ENCODE assay signal across 28 cellular contexts in the genomic region with DNA sequence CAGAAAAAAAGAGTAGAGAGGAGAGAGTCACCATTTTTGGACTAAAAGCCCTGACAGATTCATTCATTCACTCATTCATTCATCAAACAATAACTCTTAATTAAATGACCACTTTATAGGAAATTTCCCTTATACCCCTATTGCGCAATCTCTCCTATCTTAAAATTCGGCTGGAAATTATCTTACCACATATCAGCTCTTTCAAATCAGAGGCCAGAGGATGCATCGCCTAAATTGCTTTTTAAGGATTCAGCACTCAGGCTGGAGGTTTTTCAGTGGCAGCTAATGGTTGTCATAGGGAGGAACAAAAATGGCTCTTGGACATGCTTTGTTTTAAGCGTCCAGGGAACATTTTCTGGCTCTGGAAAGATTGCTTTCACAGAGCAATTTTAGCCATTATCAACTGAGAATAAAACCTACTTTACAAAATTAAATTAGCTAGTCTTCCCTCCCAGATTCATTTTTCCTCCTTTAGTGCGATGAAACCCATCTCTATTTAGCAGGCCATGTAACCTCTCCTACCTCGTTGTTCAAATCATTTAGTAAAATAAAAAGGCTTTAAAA.
"Had no signal": no experiment of that assay in that cellular context is flagged by ENCODE, and none has a peak within 500 bp of the region (broad histone marks: within the 10 kb centered on the region; RNA-seq: fewer than 3 reads in every experiment).

No MANE protein-coding gene starts in this region.

- DNase-seq: activated CD4-positive, alpha-beta T cell treated with anti-CD3 and anti-CD28 coated beads for 48 hours; activated CD4-positive, alpha-beta T cell treated with anti-CD3 and anti-CD28 coated beads, Interleukin-2, amount 50 U/mL, for 48 hours; activated CD4-positive, CD25-positive, alpha-beta regulatory T cell treated with anti-CD3 and anti-CD28 coated beads, Interleukin-2, amount 50 U/mL, for 72 hours; activated CD8-positive, alpha-beta memory T cell treated with anti-CD3 and anti-CD28 coated beads, Interleukin-2, amount 10 ng/mL, durations not matched to agents 7 days and 5 days; activated effector memory CD4-positive, alpha-beta T cell treated with Interleukin-2 at 50 U/mL for 16 hours; activated naive CD4-positive, alpha-beta T cell treated with Interleukin-2 at 50 U/mL for 16 hours; activated naive CD8-positive, alpha-beta T cell treated with anti-CD3 and anti-CD28 coated beads, Interleukin-2, amount 50 U/mL, for 24 hours; activated T-cell treated with anti-CD3 and anti-CD28 coated beads, Interleukin-2, amount 50 U/mL, for 24 hours; amniotic stem cell; MG63; MV-4-11; NCI-H1092 treated with DMSO at 0.1 percent for 48 hours; NCI-H1417 treated with DMSO at 0.1 percent for 48 hours; NCI-H187; NCI-H2081 treated with DMSO at 0.1 percent for 48 hours; NCI-H2171 treated with DMSO at 0.1 percent for 48 hours; NCI-H226; NCI-H526 treated with DMSO at 0.1 percent for 48 hours; Peyer's patch; Right ventricle myocardium superior; SJCRH30; T-helper 17 cell; T-helper 9 cell had no signal

- ATAC-seq: activated CD8-positive, alpha-beta memory T cell treated with anti-CD3 and anti-CD28 coated beads, Interleukin-2, amount 10 ng/mL, durations not matched to agents 7 days and 5 days; activated naive CD4-positive, alpha-beta T cell treated with anti-CD3 and anti-CD28 coated beads, Interleukin-2, amount 50 U/mL, for 72 hours; activated naive CD8-positive, alpha-beta T cell treated with anti-CD3 and anti-CD28 coated beads, Interleukin-2, amount 50 U/mL, for 24 hours; T-helper 17 cell; WTC11 had no signal

- H3K9me3 Mint-ChIP-seq: activated naive CD4-positive, alpha-beta T cell treated with anti-CD3 and anti-CD28 coated beads, Interleukin-2, amount 50 U/mL, for 72 hours; activated naive CD8-positive, alpha-beta T cell treated with anti-CD3 and anti-CD28 coated beads, Interleukin-2, amount 50 U/mL, for 24 hours; activated T-cell treated with anti-CD3 and anti-CD28 coated beads, Interleukin-2, amount 50 U/mL, for 24 hours; activated T-helper 1 cell treated with anti-CD3 and anti-CD28 coated beads, Interleukin-12 subunit alpha, Interleukin-12 subunit beta, Interleukin-2, Interleukin-4 antibody, amounts not matched to agents 30 ng/mL and 10 ng/mL and 1 ng/mL, durations not matched to agents 14 hours and 24 hours and 36 hours; brain; central memory CD8-positive, alpha-beta T cell; WTC11 had no signal

- H3K4me1 Mint-ChIP-seq: activated CD8-positive, alpha-beta memory T cell treated with anti-CD3 and anti-CD28 coated beads, Interleukin-2, amount 10 ng/mL, durations not matched to agents 7 days and 5 days; activated naive CD8-positive, alpha-beta T cell treated with anti-CD3 and anti-CD28 coated beads, Interleukin-2, amount 50 U/mL, for 24 hours; central memory CD8-positive, alpha-beta T cell; T-helper 17 cell had no signal

- H3K4me3 Mint-ChIP-seq: activated CD8-positive, alpha-beta memory T cell treated with anti-CD3 and anti-CD28 coated beads, Interleukin-2, amount 10 ng/mL, durations not matched to agents 7 days and 5 days; activated naive CD8-positive, alpha-beta T cell treated with anti-CD3 and anti-CD28 coated beads, Interleukin-2, amount 50 U/mL, for 24 hours; activated T-cell treated with anti-CD3 and anti-CD28 coated beads, Interleukin-2, amount 50 U/mL, for 24 hours; activated T-helper 1 cell treated with anti-CD3 and anti-CD28 coated beads, Interleukin-12 subunit alpha, Interleukin-12 subunit beta, Interleukin-2, Interleukin-4 antibody, amounts not matched to agents 30 ng/mL and 10 ng/mL and 1 ng/mL, durations not matched to agents 14 hours and 24 hours and 36 hours; central memory CD8-positive, alpha-beta T cell; T-helper 17 cell; WTC11 had no signal

- H3K36me3 Mint-ChIP-seq: activated CD8-positive, alpha-beta memory T cell treated with anti-CD3 and anti-CD28 coated beads, Interleukin-2, amount 10 ng/mL, durations not matched to agents 7 days and 5 days; activated naive CD4-positive, alpha-beta T cell treated with anti-CD3 and anti-CD28 coated beads, Interleukin-2, amount 50 U/mL, for 72 hours; brain; WTC11 had no signal

- H3K27me3 Mint-ChIP-seq: activated CD8-positive, alpha-beta memory T cell treated with anti-CD3 and anti-CD28 coated beads, Interleukin-2, amount 10 ng/mL, durations not matched to agents 7 days and 5 days; T-helper 17 cell had no signal

- H3K27ac Mint-ChIP-seq: activated CD8-positive, alpha-beta memory T cell treated with anti-CD3 and anti-CD28 coated beads, Interleukin-2, amount 10 ng/mL, durations not matched to agents 7 days and 5 days; activated naive CD4-positive, alpha-beta T cell treated with anti-CD3 and anti-CD28 coated beads, Interleukin-2, amount 50 U/mL, for 72 hours; activated naive CD8-positive, alpha-beta T cell treated with anti-CD3 and anti-CD28 coated beads, Interleukin-2, amount 50 U/mL, for 24 hours; activated T-cell treated with anti-CD3 and anti-CD28 coated beads, Interleukin-2, amount 50 U/mL, for 24 hours; activated T-helper 1 cell treated with anti-CD3 and anti-CD28 coated beads, Interleukin-12 subunit alpha, Interleukin-12 subunit beta, Interleukin-2, Interleukin-4 antibody, amounts not matched to agents 30 ng/mL and 10 ng/mL and 1 ng/mL, durations not matched to agents 14 hours and 24 hours and 36 hours; T-helper 17 cell; WTC11 had no signal
